ENCODE assay signal across 17 cellular contexts in genomic region chr2:196558506-196558905, GRCh38. TPM values are rescaled to one million over a fixed set of nuclear protein-coding genes. Genes with fewer than 3 reads are reported as not detected.
A peak's percentile ranks its signal among the peaks of the same experiment; 100 is the strongest.
DNase-seq lines count a peak whose midpoint lies in the region; ATAC-seq and TF ChIP-seq lines count a peak whose summit lies in the region.
"Had no signal": no experiment of that assay in that cellular context is flagged by ENCODE, and none has a peak within 500 bp of the region (broad histone marks: within the 10 kb centered on the region; RNA-seq: fewer than 3 reads in every experiment).

No MANE protein-coding gene starts in this region.

- H3K4me2 ChIP-seq in osteoblast (ENCODE audit: insufficient read depth, low read length), result no peak overlapping the region
- H3K4me2 ChIP-seq: BLaER1 had no signal

- H2AFZ ChIP-seq in osteoblast (ENCODE audit: low read length), result no peak overlapping the region
- H2AFZ ChIP-seq: GM23248 had no signal

- peak; percentile 11 for DNase-seq in DMS 273 (lab: John Stamatoyannopoulos, UW; ENCODE audit: unreplicated experiment)
- no peak for DNase-seq in DMS 273 treated with DMSO at 0.1 percent for 48 hours (lab: John Stamatoyannopoulos, UW)
- DNase-seq in NCI-H2171 treated with DMSO at 0.1 percent for 48 hours (lab: John Stamatoyannopoulos, UW), result peak; percentile 72
- peak; percentile 35 to 38 for DNase-seq in cerebellar nuclear complex (lab: John Stamatoyannopoulos, UW)
- peak; percentile 26 for DNase-seq in osteoblast (ENCODE audit: insufficient read length, low spot score, missing footprints)
- DNase-seq in pons (ENCODE audit: low spot score), result no peak
- no peak for DNase-seq in T1000 (lab: John Stamatoyannopoulos, UW)
- DNase-seq: AML-193; Caco-2; CD8-positive, alpha-beta memory T cell; DMS79; GM23248 had no signal

- no peaks in the 10 kb centered on the region for H3K27me3 ChIP-seq in osteoblast (ENCODE audit: insufficient read depth, low read length)
- H3K27me3 ChIP-seq: BLaER1 had no signal

- H3K4me1 ChIP-seq in osteoblast (ENCODE audit: insufficient read depth, low read length), result no peaks in the 10 kb centered on the region
- H3K4me1 ChIP-seq: BLaER1, Caco-2 had no signal

- no peak for TF ChIP-seq CTCF in osteoblast (IDR thresholded peaks at IDR 0.05; ENCODE audit: extremely low read depth, low read depth, low read length)

- no peaks in the 10 kb centered on the region for H3K36me3 ChIP-seq in osteoblast (ENCODE audit: insufficient read depth, low read length)
- H3K36me3 ChIP-seq: BLaER1 had no signal

- no peak overlapping the region for H3K4me3 ChIP-seq in osteoblast (ENCODE audit: insufficient read depth, low read length)
- H3K4me3 ChIP-seq: BLaER1, GM23248 had no signal

- no peak for ATAC-seq in HG02763 (IDR thresholded peaks at IDR 0.05; ENCODE audit: unreplicated experiment)
- ATAC-seq: HCT116 had no signal

- no peak overlapping the region for H3K27ac ChIP-seq in osteoblast (ENCODE audit: low read depth, low read length)
- H3K27ac ChIP-seq: 22Rv1, BLaER1, GM23248, HL-60 had no signal

- no peaks in the 10 kb centered on the region for H4K20me1 ChIP-seq in osteoblast (ENCODE audit: insufficient read depth, low read length)
- H4K20me1 ChIP-seq: BLaER1 had no signal

- H3K79me2 ChIP-seq in osteoblast (ENCODE audit: insufficient read depth, low read length), result no peaks in the 10 kb centered on the region

- H3K9me3 ChIP-seq in osteoblast (ENCODE audit: low read depth, low read length), result no peaks in the 10 kb centered on the region

RNA-seq across cellular contexts. Expression of gene HECW2, which starts 34.8 kb away (rescaled TPM):
- total RNA-seq in osteoblast, result 26.1 and 69.8 TPM in 2 replicates

Comparison
In these comparisons a context has a peak if more than half of its experiments do, and no peak if none do; other contexts are left out.
1. DNase-seq: peak in DMS 273 (single experiment), NCI-H2171 treated with DMSO at 0.1 percent for 48 hours (single experiment), cerebellar nuclear complex (2 of 2) and osteoblast (single experiment); none in DMS 273 treated with DMSO at 0.1 percent for 48 hours (single experiment), pons (single experiment) and T1000 (single experiment).